28 cellular contexts compared by ENCODE assay signal in the genomic region with DNA sequence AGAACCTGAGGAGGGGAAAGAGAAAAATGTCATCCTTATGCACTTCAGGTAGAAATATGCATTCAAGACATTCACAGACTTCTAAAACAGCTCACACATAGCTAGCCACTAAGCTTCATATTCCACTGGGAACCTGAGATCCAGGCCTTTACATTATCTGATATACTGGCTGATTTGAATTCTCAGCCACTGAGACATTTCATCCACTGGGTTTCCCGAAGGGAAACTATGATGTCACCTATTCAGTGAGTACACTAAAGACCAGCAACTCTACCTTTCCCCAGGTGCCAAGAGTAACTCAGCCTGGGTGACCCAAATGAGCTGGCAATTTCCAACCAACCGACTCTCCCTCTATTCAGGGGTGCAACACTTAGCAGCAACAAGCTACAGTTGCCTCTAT.
"Had no signal": no experiment of that assay in that cellular context is flagged by ENCODE, and none has a peak within 500 bp of the region (broad histone marks: within the 10 kb centered on the region; RNA-seq: fewer than 3 reads in every experiment).

No MANE protein-coding gene starts in this region.

- H3K36me3 ChIP-seq: colonic mucosa, gastrocnemius medialis had no signal

- H3K4me3 ChIP-seq: colonic mucosa, coronary artery, dorsolateral prefrontal cortex, esophagus muscularis mucosa, esophagus squamous epithelium, gastrocnemius medialis, gastroesophageal sphincter, heart left ventricle, heart right ventricle had no signal

- H3K27ac ChIP-seq: colonic mucosa, coronary artery, dorsolateral prefrontal cortex, epithelial cell of prostate, esophagus muscularis mucosa, esophagus squamous epithelium, foreskin keratinocyte, gastrocnemius medialis, gastroesophageal sphincter, heart left ventricle, heart right ventricle had no signal

- H3K27me3 ChIP-seq: colonic mucosa, dorsolateral prefrontal cortex, esophagus muscularis mucosa, esophagus squamous epithelium, foreskin keratinocyte, gastrocnemius medialis, gastroesophageal sphincter, heart left ventricle, heart right ventricle had no signal

- ATAC-seq: effector memory CD8-positive, alpha-beta T cell; esophagus mucosa; foreskin keratinocyte; gastrocnemius medialis; gastroesophageal sphincter; heart left ventricle; heart right ventricle had no signal

- DNase-seq: colonic mucosa; cortex of kidney; dermis blood vessel endothelial cell; dorsolateral prefrontal cortex; effector CD4-positive, alpha-beta T cell; effector CD8-positive, alpha-beta T cell; effector memory CD4-positive, alpha-beta T cell; effector memory CD8-positive, alpha-beta T cell; endodermal cell; erythroblast; esophagus squamous epithelium; foreskin fibroblast; foreskin keratinocyte; foreskin melanocyte; gastrocnemius medialis; glutamatergic neuron; head of caudate nucleus; heart left ventricle; heart right ventricle had no signal

- H3K9me3 ChIP-seq: colonic mucosa, gastrocnemius medialis had no signal

- FAIRE-seq: colon, endometrium, endothelial cell of umbilical vein, frontal cortex had no signal

- H3K4me1 ChIP-seq: colonic mucosa, esophagus muscularis mucosa, esophagus squamous epithelium, foreskin keratinocyte, gastrocnemius medialis, gastroesophageal sphincter had no signal
